ENCODE assay signal across 14 cellular contexts in genomic region chr12:32445356-32445755, GRCh38.
"Had no signal": no experiment of that assay in that cellular context is flagged by ENCODE, and none has a peak within 500 bp of the region (broad histone marks: within the 10 kb centered on the region; RNA-seq: fewer than 3 reads in every experiment).

No MANE protein-coding gene starts in this region.

- H3K4me3 ChIP-seq: dorsolateral prefrontal cortex, left ventricle myocardium inferior, pancreas, stomach, thoracic aorta, uterus had no signal

- H3K9me3 ChIP-seq: left ventricle myocardium inferior, pancreas, stomach, thoracic aorta, uterus had no signal

- DNase-seq: activated CD4-positive, alpha-beta memory T cell treated with anti-CD3 and anti-CD28 coated beads for 36 hours; activated gamma-delta T cell treated with Interleukin-2 at 50 U/mL for 16 hours; activated naive CD8-positive, alpha-beta T cell treated with anti-CD3 and anti-CD28 coated beads for 36 hours; activated T-cell treated with anti-CD3 and anti-CD28 coated beads, Interleukin-2, amount 50 U/mL, for 48 hours; dorsolateral prefrontal cortex; head of caudate nucleus; islet precursor cell; left ventricle myocardium inferior; stomach; T1000; uterus had no signal

- H3K27ac ChIP-seq: dorsolateral prefrontal cortex, foreskin keratinocyte, thoracic aorta, uterus had no signal

- H3K36me3 ChIP-seq: left ventricle myocardium inferior, pancreas, stomach, thoracic aorta, uterus had no signal

- H3K27me3 ChIP-seq: dorsolateral prefrontal cortex, foreskin keratinocyte, pancreas, stomach, uterus had no signal

- H3K4me1 ChIP-seq: uterus had no signal
